ENCODE assay signal across 12 cellular contexts in genomic region chr19:42875881-42876280, GRCh38. TPM values are rescaled to one million over a fixed set of nuclear protein-coding genes. Genes with fewer than 3 reads are reported as not detected.
"Had no signal": no experiment of that assay in that cellular context is flagged by ENCODE, and none has a peak within 500 bp of the region (broad histone marks: within the 10 kb centered on the region; RNA-seq: fewer than 3 reads in every experiment).

No MANE protein-coding gene starts in this region.

RNA-seq across cellular contexts. Expression of gene PSG1, which starts 3.6 kb away (rescaled TPM):
- total RNA-seq: activated CD4-positive, alpha-beta memory T cell treated with anti-CD3 and anti-CD28 coated beads, Interleukin-2, amount 10 ng/mL, durations not matched to agents 7 days and 5 days; activated CD8-positive, alpha-beta memory T cell treated with anti-CD3 and anti-CD28 coated beads, Interleukin-2, amount 10 ng/mL, durations not matched to agents 7 days and 5 days; activated naive CD8-positive, alpha-beta T cell treated with anti-CD3 and anti-CD28 coated beads for 36 hours; body of pancreas; lower lobe of right lung; omental fat pad; progenitor cell of endocrine pancreas; urinary bladder had no signal
- polyA plus RNA-seq: esophagus, hepatocyte, neural cell, urinary bladder had no signal

RNA-seq across cellular contexts. Expression of gene PSG6, which starts 41.8 kb away (rescaled TPM):
- total RNA-seq: activated CD4-positive, alpha-beta memory T cell treated with anti-CD3 and anti-CD28 coated beads, Interleukin-2, amount 10 ng/mL, durations not matched to agents 7 days and 5 days; activated CD8-positive, alpha-beta memory T cell treated with anti-CD3 and anti-CD28 coated beads, Interleukin-2, amount 10 ng/mL, durations not matched to agents 7 days and 5 days; activated naive CD8-positive, alpha-beta T cell treated with anti-CD3 and anti-CD28 coated beads for 36 hours; body of pancreas; glomerular endothelial cell; hepatocyte; lower lobe of right lung; omental fat pad; progenitor cell of endocrine pancreas; urinary bladder had no signal
- polyA plus RNA-seq: esophagus, hepatocyte, neural cell, urinary bladder had no signal
